Comparison of ENCODE assay signal across 11 cellular contexts in the genomic region with DNA sequence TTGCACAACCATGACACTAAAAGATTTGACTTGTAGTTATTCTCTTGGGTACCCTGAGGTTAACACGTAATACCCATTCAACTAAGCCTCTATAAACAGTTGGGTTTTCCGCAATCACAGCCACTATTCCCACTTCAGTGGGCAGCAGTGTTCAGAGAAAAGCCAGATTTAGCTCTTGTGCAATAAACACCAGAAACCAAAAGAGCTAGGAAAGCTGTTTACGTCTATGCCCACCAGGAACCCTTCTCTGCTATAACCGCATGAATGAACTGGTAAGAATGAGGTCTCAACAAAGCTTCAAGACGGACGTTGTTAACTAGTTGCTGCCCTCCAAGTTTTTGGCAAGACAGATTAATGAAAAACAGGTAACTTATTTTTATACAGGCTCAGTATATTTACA.
A peak's percentile ranks its signal among the peaks of the same experiment; 100 is the strongest.
DNase-seq lines count a peak whose midpoint lies in the region; ATAC-seq and TF ChIP-seq lines count a peak whose summit lies in the region.
"Had no signal": no experiment of that assay in that cellular context is flagged by ENCODE, and none has a peak within 500 bp of the region (broad histone marks: within the 10 kb centered on the region; RNA-seq: fewer than 3 reads in every experiment).

No MANE protein-coding gene starts in this region.

- H3K27ac ChIP-seq in left ventricle myocardium inferior (replicated peaks) (peak overlapping the region; percentile 98), duodenal mucosa (ENCODE audit: low read depth, low read length) (no peak overlapping the region), muscle layer of duodenum (ENCODE audit: low read length) (peak overlapping the region; percentile 99), uterus (peak overlapping the region; percentile 99 to 100)

- DNase-seq in left ventricle myocardium inferior (no peak), left cardiac atrium (no peak), uterus (no peak)
- DNase-seq in stimulated activated CD8-positive, alpha-beta memory T cell treated with anti-CD3 and anti-CD28 coated beads, Interleukin-4, amount 100 ng/mL, for 48 hours = no peak
- no peak for DNase-seq in stimulated activated naive CD4-positive, alpha-beta T cell treated with Interleukin-2 at 50 U/mL for 16 hours (lab: John Stamatoyannopoulos, UW)
- DNase-seq: activated CD4-positive, alpha-beta memory T cell treated with anti-CD3 and anti-CD28 coated beads for 36 hours; NCI-H226; stimulated activated CD4-positive, alpha-beta T cell treated with anti-CD3 and anti-CD28 coated beads, Interleukin-4, amount 100 ng/mL, for 1 hour had no signal

- H3K9ac ChIP-seq in duodenal mucosa (ENCODE audit: low read depth in 1 of 2, low read length in 2 of 2) = no peak overlapping the region

- no peak for TF ChIP-seq POLR2A in uterus (IDR thresholded peaks at IDR 0.05)

- TF ChIP-seq CTCF in left ventricle myocardium inferior (IDR thresholded peaks at IDR 0.05; ENCODE audit: borderline replicate concordance) = no peak
- TF ChIP-seq CTCF in uterus (IDR thresholded peaks at IDR 0.05) = no peak

- peaks cover 96% of the 10 kb centered on the region for H3K4me1 ChIP-seq in left ventricle myocardium inferior
- peaks cover 52 to 56% of the 10 kb centered on the region in 2 donors for H3K4me1 ChIP-seq in duodenal mucosa (ENCODE audit: control insufficient read depth in 1 of 2, insufficient read depth in 2 of 2, low read length in 2 of 2)
- peaks cover 44 to 53% of the 10 kb centered on the region in 2 donors for H3K4me1 ChIP-seq in muscle layer of duodenum (ENCODE audit: control insufficient read depth in 1 of 2, insufficient read depth in 2 of 2, low read length in 2 of 2)
- H3K4me1 ChIP-seq in uterus = peaks cover 0 to 8% of the 10 kb centered on the region in 2 donors

- H3K36me3 ChIP-seq in left ventricle myocardium inferior (peaks cover 32% of the 10 kb centered on the region), duodenal mucosa (ENCODE audit: control insufficient read depth in 1 of 2, insufficient read depth in 2 of 2, low read length in 2 of 2) (peaks cover 12 to 17% of the 10 kb centered on the region in 2 donors), muscle layer of duodenum (ENCODE audit: control insufficient read depth in 1 of 2, insufficient read depth in 2 of 2, low read length in 2 of 2) (peaks cover 7 to 39% of the 10 kb centered on the region in 2 donors), uterus (no peaks in the 10 kb centered on the region)

- intact Hi-C loops in left ventricle myocardium inferior (cut with micrococcal nuclease) (no loop called here), left cardiac atrium (cut with DNase I) (no loop called here), uterus (cut with DNase I; ENCODE audit: low total_unique reads) (no loop called here)

- H3K27me3 ChIP-seq in left ventricle myocardium inferior (ENCODE audit: low read depth) = no peaks in the 10 kb centered on the region
- no peaks in the 10 kb centered on the region for H3K27me3 ChIP-seq in duodenal mucosa (ENCODE audit: control insufficient read depth in 1 of 2, insufficient read depth in 2 of 2, low read length in 2 of 2)
- H3K27me3 ChIP-seq in muscle layer of duodenum (ENCODE audit: low read depth, low read length) = no peaks in the 10 kb centered on the region
- no peaks in the 10 kb centered on the region for H3K27me3 ChIP-seq in uterus

- H3K4me3 ChIP-seq in left ventricle myocardium inferior = peak overlapping the region; percentile 84
- peak overlapping the region; percentile 89 to 100 for H3K4me3 ChIP-seq in duodenal mucosa (ENCODE audit: low read depth in 1 of 2, low read length in 2 of 2)
- peak overlapping the region; percentile 83 to 97 for H3K4me3 ChIP-seq in muscle layer of duodenum (ENCODE audit: low read depth in 1 of 2, low read length in 2 of 2)
- H3K4me3 ChIP-seq in uterus = peak overlapping the region; percentile 85 to 98

- ATAC-seq in left cardiac atrium (no peak), SK-N-SH treated with all-trans-retinoic acid at 6 μM for 48 hours (no peak)

- H3K9me3 ChIP-seq in left ventricle myocardium inferior (replicated peaks) (no peaks in the 10 kb centered on the region), duodenal mucosa (ENCODE audit: control insufficient read depth in 1 of 2, low read length in 2 of 2) (no peaks in the 10 kb centered on the region), muscle layer of duodenum (ENCODE audit: control insufficient read depth in 1 of 2, low read length in 2 of 2) (no peaks in the 10 kb centered on the region), uterus (no peaks in the 10 kb centered on the region)

TF ChIP-seq in SK-N-SH treated with all-trans-retinoic acid at 6 μM for 48 hours, 23 proteins besides CTCF, POLR2A, EP300 and RAD21:
- TF ChIP-seq CSDC2 (CRISPR knock-in tag; IDR thresholded peaks at IDR 0.05) = no peak
